16 cellular contexts compared by ENCODE assay signal in genomic region chr4:12126476-12126875, GRCh38.
DNase-seq lines count a peak whose midpoint lies in the region; ATAC-seq and TF ChIP-seq lines count a peak whose summit lies in the region.
"Had no signal": no experiment of that assay in that cellular context is flagged by ENCODE, and none has a peak within 500 bp of the region (broad histone marks: within the 10 kb centered on the region; RNA-seq: fewer than 3 reads in every experiment).

No MANE protein-coding gene starts in this region.

- no peak for TF ChIP-seq POLR2A in gastrocnemius medialis (IDR thresholded peaks at IDR 0.05)

- H3K4me1 ChIP-seq in upper lobe of right lung (no peaks in the 10 kb centered on the region), gastrocnemius medialis (no peaks in the 10 kb centered on the region)
- H3K4me1 ChIP-seq: BE2C had no signal

- no peak overlapping the region for H3K4me3 Mint-ChIP-seq in dendritic cell treated with granulocyte-macrophage colony-stimulating factor and Interleukin-4, amounts not matched to agents 40 ng/mL and 50 ng/mL, for 4 days
- H3K4me3 Mint-ChIP-seq: T-cell had no signal

- H3K27ac Mint-ChIP-seq in dendritic cell treated with granulocyte-macrophage colony-stimulating factor and Interleukin-4, amounts not matched to agents 40 ng/mL and 50 ng/mL, for 4 days = peak overlapping the region; percentile 64
- H3K27ac Mint-ChIP-seq: T-cell had no signal

- TF ChIP-seq CTCF in HL-60 (IDR thresholded peaks at IDR 0.05; ENCODE audit: insufficient read depth, low read length) = no peak
- TF ChIP-seq CTCF in upper lobe of right lung (IDR thresholded peaks at IDR 0.05) = no peak
- TF ChIP-seq CTCF in gastrocnemius medialis (IDR thresholded peaks at IDR 0.05 in 4 of 5, conservative IDR thresholded peaks at IDR 0.05 in 1 of 5) = no peak

- no peaks in the 10 kb centered on the region for H3K36me3 ChIP-seq in upper lobe of right lung
- no peaks in the 10 kb centered on the region for H3K36me3 ChIP-seq in gastrocnemius medialis
- H3K36me3 ChIP-seq: BE2C had no signal

- intact Hi-C loops in dendritic cell treated with granulocyte-macrophage colony-stimulating factor and Interleukin-4, amounts not matched to agents 40 ng/mL and 50 ng/mL, for 4 days (cut with micrococcal nuclease) = no loop called here
- intact Hi-C loops in upper lobe of right lung (cut with DNase I) (no loop called here), gastrocnemius medialis (cut with DNase I; ENCODE audit: low total_unique reads) (no loop called here)

- H3K4me3 ChIP-seq in HL-60 (replicated peaks; ENCODE audit: insufficient read depth, low read length) = no peak overlapping the region
- no peak overlapping the region for H3K4me3 ChIP-seq in upper lobe of right lung
- no peak overlapping the region for H3K4me3 ChIP-seq in gastrocnemius medialis

- no peaks in the 10 kb centered on the region for H3K36me3 Mint-ChIP-seq in dendritic cell treated with granulocyte-macrophage colony-stimulating factor and Interleukin-4, amounts not matched to agents 40 ng/mL and 50 ng/mL, for 4 days (ENCODE audit: low read depth)
- H3K36me3 Mint-ChIP-seq: T-cell had no signal

- DNase-seq in HL-60 (ENCODE audit: low read depth in 1 of 2, low spot score in 1 of 2) (peak; percentile 52 to 61), NOMO-1 treated with DMSO at 0.1 percent for 48 hours (lab: John Stamatoyannopoulos, UW; ENCODE audit: unreplicated experiment) (peak; percentile 32), upper lobe of right lung (no peak), COLO829 (ENCODE audit: low spot score) (no peak), gastrocnemius medialis (no peak)
- DNase-seq in NK-92 treated with Interleukin-12 subunit alpha and Interleukin-12 subunit beta, amount 100 ng/mL, for 24 hours (lab: John Stamatoyannopoulos, UW) = no peak
- DNase-seq: BE2C, H7, NCI-H1105, NCI-H187, NCI-H2171, NCI-H446 treated with DMSO at 0.1 percent for 48 hours, NCI-H748 treated with DMSO at 0.1 percent for 48 hours, RPMI8226, T-cell had no signal

- no peaks in the 10 kb centered on the region for H3K27me3 ChIP-seq in HL-60 (ENCODE audit: insufficient read depth, poor library complexity, severe bottlenecking)
- H3K27me3 ChIP-seq in upper lobe of right lung = no peaks in the 10 kb centered on the region
- no peaks in the 10 kb centered on the region for H3K27me3 ChIP-seq in gastrocnemius medialis
- H3K27me3 ChIP-seq: BE2C had no signal

- in situ Hi-C loops in gastrocnemius medialis (cut with MboI; ENCODE audit: low sequenced_read_pairs in 4 of 4) = no loop called here

- H3K27ac ChIP-seq in HL-60 (replicated peaks) (peak overlapping the region; percentile 39), upper lobe of right lung (no peak overlapping the region), gastrocnemius medialis (no peak overlapping the region)

- H3K9me3 ChIP-seq in upper lobe of right lung (no peaks in the 10 kb centered on the region), gastrocnemius medialis (no peaks in the 10 kb centered on the region)

- no peaks in the 10 kb centered on the region for H3K9me3 Mint-ChIP-seq in dendritic cell treated with granulocyte-macrophage colony-stimulating factor and Interleukin-4, amounts not matched to agents 40 ng/mL and 50 ng/mL, for 4 days

- no peaks in the 10 kb centered on the region for H3K27me3 Mint-ChIP-seq in dendritic cell treated with granulocyte-macrophage colony-stimulating factor and Interleukin-4, amounts not matched to agents 40 ng/mL and 50 ng/mL, for 4 days
- H3K27me3 Mint-ChIP-seq: T-cell had no signal

- ATAC-seq in upper lobe of right lung (peak; percentile 61), gastrocnemius medialis (no peak)
- ATAC-seq: T-cell had no signal

- peaks cover 53% of the 10 kb centered on the region for H3K4me1 Mint-ChIP-seq in dendritic cell treated with granulocyte-macrophage colony-stimulating factor and Interleukin-4, amounts not matched to agents 40 ng/mL and 50 ng/mL, for 4 days (ENCODE audit: low read depth)
- H3K4me1 Mint-ChIP-seq: T-cell had no signal

Comparison
In these comparisons a context has a peak if more than half of its experiments do, and no peak if none do; other contexts are left out.
1. DNase-seq: peak in HL-60 (2 of 2) and NOMO-1 treated with DMSO at 0.1 percent for 48 hours (single experiment); none in upper lobe of right lung (single experiment), COLO829 (single experiment), gastrocnemius medialis (0 of 2) and NK-92 treated with Interleukin-12 subunit alpha and Interleukin-12 subunit beta, amount 100 ng/mL, for 24 hours (single experiment).